1 cellular context compared by ENCODE assay signal in genomic region chr17:36978810-36979584, GRCh38.
A peak's percentile ranks its signal among the peaks of the same experiment; 100 is the strongest.
TF ChIP-seq lines count a peak whose summit lies in the region.

No MANE protein-coding gene starts in this region.

TF ChIP-seq in HEK293, 187 proteins besides CTCF, POLR2A, EP300 and RAD21 (continued from another document):
- TF ChIP-seq ZBTB20 (tag by site-specific recombination; IDR thresholded peaks at IDR 0.05) (peak; percentile 19; the same call in 1 of the 2 replicates), ZNF433 (tag by site-specific recombination; IDR thresholded peaks at IDR 0.05; ENCODE audit: low read depth) (no peak)
